ENCODE assay signal across 1 cellular context in the genomic region with DNA sequence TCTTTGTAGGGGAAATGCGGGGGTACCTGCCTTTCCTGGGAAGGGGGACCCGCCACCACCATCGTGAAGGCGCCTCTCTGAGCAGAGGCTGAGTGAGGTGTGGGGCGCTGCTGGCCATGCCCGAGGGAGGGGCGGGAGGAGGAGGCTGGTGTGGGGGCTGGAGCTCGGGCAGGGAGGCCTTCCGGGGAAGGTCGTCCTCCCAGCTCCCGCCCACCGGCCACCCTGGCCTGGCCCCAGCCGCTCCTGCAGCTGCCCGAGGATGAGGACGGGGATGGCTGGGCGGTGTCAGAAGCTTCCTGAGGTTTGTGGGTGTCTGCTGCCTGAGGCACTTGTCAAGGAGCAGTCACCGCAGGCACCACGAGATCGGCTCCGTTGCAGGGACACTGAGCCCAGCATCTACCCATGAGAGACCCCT.
TF ChIP-seq lines count a peak whose summit lies in the region.

No MANE protein-coding gene starts in this region.

TF ChIP-seq in H1, 55 proteins besides CTCF, POLR2A, EP300 and RAD21 (continued from another document):
- TF ChIP-seq ASH2L (IDR thresholded peaks at IDR 0.05; ENCODE audit: low read length): peak; percentile 26
